In the genomic region with DNA sequence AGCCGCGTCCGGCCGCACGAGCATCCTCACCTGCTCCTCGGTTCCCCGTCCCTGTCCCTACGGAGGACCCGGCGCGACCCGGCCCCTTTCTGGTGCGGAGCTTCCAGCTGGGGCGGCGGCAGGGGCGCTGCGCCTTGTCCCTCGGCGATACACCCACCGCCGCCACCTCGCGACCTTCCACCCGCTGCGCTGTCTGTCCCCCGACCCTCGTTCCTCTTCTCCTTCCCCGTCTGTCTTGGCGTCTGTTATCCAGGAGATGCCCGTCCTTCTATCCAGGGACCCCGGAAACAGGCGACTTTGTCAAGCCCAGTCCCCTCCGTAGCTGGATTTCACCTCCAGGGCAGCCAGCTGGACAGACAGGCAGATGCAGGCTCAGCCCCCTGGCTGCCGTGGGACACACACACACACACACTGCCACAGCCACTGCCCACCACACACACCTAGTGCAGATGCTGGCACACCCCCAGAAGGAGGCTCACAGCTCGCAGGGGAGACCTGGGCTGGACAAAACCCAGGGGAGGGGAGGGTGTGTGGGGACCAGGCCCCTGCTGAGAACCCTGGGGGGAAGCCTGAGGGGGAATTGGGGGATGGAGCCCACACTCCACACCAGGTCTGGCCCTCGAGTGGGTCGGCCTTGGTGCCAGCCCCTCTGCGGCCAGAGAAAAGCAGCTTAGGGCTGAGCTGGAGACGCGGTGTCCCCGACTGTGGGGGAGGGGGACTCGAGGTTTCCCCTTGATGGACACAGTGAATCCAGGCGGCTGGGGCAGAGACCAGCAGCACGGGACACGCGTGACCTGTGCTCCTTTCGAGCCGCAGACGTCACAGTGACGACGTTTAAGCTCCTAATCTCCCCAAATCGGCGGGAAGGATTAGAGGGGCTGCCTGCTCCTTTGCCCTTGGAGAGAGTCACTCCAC, we compare ENCODE assay signal across 1 cellular context.
TF ChIP-seq lines count a peak whose summit lies in the region.

No MANE protein-coding gene starts in this region.

TF ChIP-seq in K562, 482 proteins besides CTCF, POLR2A, EP300 and RAD21:
- TF ChIP-seq MCM2 (IDR thresholded peaks at IDR 0.05; ENCODE audit: low read depth) (no peak), PCBP1 (IDR thresholded peaks at IDR 0.05; ENCODE audit: low read depth, low read length, poor library complexity, severe bottlenecking) (peak; percentile 18)
- TF ChIP-seq, protein P1, sequence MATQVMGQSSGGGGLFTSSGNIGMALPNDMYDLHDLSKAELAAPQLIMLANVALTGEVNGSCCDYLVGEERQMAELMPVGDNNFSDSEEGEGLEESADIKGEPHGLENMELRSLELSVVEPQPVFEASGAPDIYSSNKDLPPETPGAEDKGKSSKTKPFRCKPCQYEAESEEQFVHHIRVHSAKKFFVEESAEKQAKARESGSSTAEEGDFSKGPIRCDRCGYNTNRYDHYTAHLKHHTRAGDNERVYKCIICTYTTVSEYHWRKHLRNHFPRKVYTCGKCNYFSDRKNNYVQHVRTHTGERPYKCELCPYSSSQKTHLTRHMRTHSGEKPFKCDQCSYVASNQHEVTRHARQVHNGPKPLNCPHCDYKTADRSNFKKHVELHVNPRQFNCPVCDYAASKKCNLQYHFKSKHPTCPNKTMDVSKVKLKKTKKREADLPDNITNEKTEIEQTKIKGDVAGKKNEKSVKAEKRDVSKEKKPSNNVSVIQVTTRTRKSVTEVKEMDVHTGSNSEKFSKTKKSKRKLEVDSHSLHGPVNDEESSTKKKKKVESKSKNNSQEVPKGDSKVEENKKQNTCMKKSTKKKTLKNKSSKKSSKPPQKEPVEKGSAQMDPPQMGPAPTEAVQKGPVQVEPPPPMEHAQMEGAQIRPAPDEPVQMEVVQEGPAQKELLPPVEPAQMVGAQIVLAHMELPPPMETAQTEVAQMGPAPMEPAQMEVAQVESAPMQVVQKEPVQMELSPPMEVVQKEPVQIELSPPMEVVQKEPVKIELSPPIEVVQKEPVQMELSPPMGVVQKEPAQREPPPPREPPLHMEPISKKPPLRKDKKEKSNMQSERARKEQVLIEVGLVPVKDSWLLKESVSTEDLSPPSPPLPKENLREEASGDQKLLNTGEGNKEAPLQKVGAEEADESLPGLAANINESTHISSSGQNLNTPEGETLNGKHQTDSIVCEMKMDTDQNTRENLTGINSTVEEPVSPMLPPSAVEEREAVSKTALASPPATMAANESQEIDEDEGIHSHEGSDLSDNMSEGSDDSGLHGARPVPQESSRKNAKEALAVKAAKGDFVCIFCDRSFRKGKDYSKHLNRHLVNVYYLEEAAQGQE (CRISPR knock-in tag; IDR thresholded peaks at IDR 0.05; ENCODE audit: low read depth), result no peak
- TF ChIP-seq, protein P2, sequence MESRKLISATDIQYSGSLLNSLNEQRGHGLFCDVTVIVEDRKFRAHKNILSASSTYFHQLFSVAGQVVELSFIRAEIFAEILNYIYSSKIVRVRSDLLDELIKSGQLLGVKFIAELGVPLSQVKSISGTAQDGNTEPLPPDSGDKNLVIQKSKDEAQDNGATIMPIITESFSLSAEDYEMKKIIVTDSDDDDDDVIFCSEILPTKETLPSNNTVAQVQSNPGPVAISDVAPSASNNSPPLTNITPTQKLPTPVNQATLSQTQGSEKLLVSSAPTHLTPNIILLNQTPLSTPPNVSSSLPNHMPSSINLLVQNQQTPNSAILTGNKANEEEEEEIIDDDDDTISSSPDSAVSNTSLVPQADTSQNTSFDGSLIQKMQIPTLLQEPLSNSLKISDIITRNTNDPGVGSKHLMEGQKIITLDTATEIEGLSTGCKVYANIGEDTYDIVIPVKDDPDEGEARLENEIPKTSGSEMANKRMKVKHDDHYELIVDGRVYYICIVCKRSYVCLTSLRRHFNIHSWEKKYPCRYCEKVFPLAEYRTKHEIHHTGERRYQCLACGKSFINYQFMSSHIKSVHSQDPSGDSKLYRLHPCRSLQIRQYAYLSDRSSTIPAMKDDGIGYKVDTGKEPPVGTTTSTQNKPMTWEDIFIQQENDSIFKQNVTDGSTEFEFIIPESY (CRISPR knock-in tag; IDR thresholded peaks at IDR 0.05), result peak; percentile 61
TF ChIP-seq in K562: peak in this region for 2.
